In genomic region chr2:207434903-207435302, GRCh38 we compare ENCODE assay signal across 24 cellular contexts.
DNase-seq lines count a peak whose midpoint lies in the region; TF ChIP-seq lines count a peak whose summit lies in the region.
"Had no signal": no experiment of that assay in that cellular context is flagged by ENCODE, and none has a peak within 500 bp of the region (broad histone marks: within the 10 kb centered on the region; RNA-seq: fewer than 3 reads in every experiment).

No MANE protein-coding gene starts in this region.

- no peak overlapping the region for H3K4me3 Mint-ChIP-seq in HFFc6
- H3K4me3 Mint-ChIP-seq: CD14-positive monocyte; CD8-positive, alpha-beta memory T cell had no signal

- H3K4me1 ChIP-seq in prostate gland (replicated peaks) = no peaks in the 10 kb centered on the region
- H3K4me1 ChIP-seq: HAP-1 had no signal

- intact Hi-C loops in prostate gland (cut with DNase I) (no loop called here), lower leg skin (cut with DNase I; ENCODE audit: low total_unique reads) (no loop called here)

- no peaks in the 10 kb centered on the region for H3K9me3 Mint-ChIP-seq in HFFc6
- H3K9me3 Mint-ChIP-seq: CD8-positive, alpha-beta memory T cell had no signal

- DNase-seq in NCI-H2081 (lab: John Stamatoyannopoulos, UW) = peak; percentile 2 to 32
- no peak for DNase-seq in NCI-H2081 treated with DMSO at 0.1 percent for 48 hours (lab: John Stamatoyannopoulos, UW)
- peak; percentile 12 for DNase-seq in NCI-H2107 (lab: John Stamatoyannopoulos, UW)
- DNase-seq in NCI-H446 (lab: John Stamatoyannopoulos, UW) = peak; percentile 58 to 73
- no peak for DNase-seq in prostate gland (ENCODE audit: low spot score)
- DNase-seq in lower leg skin (ENCODE audit: low spot score in 2 of 2) = no peak
- DNase-seq in HFFc6 = no peak
- DNase-seq: 8988T; ACHN; BE2C; CD8-positive, alpha-beta memory T cell; DMS 273 treated with DMSO at 0.1 percent for 48 hours; DND-41; GOT3; Kasumi-1; MV-4-11; NCI-H2029; NCI-H510A treated with DMSO at 0.1 percent for 48 hours; NCI-H748 treated with DMSO at 0.1 percent for 48 hours; SHP77 had no signal

- WGBS in prostate gland = 38% methylated on average over 4 of the region's 4 CpGs
- WGBS in lower leg skin, 2 donors = 66 to 74% methylated on average over 4 of the region's 4 CpGs

- H3K27me3 ChIP-seq in prostate gland (replicated peaks; ENCODE audit: insufficient read depth) = no peaks in the 10 kb centered on the region
- H3K27me3 ChIP-seq: BE2C had no signal

- H3K27ac ChIP-seq in prostate gland = no peak overlapping the region
- H3K27ac ChIP-seq: RWPE1 had no signal

- H3K9me3 ChIP-seq in prostate gland = no peaks in the 10 kb centered on the region
- H3K9me3 ChIP-seq: BE2C, HAP-1 had no signal

- H3K4me1 Mint-ChIP-seq in HFFc6 (ENCODE audit: low read depth) = peaks cover 11% of the 10 kb centered on the region
- H3K4me1 Mint-ChIP-seq: CD14-positive monocyte; CD8-positive, alpha-beta memory T cell had no signal

- TF ChIP-seq CTCF in prostate gland (IDR thresholded peaks at IDR 0.05) = no peak
- TF ChIP-seq CTCF in lower leg skin (IDR thresholded peaks at IDR 0.05) = no peak
- no peak for TF ChIP-seq CTCF in HFFc6 (IDR thresholded peaks at IDR 0.05)

- no peak overlapping the region for H3K27ac Mint-ChIP-seq in HFFc6
- H3K27ac Mint-ChIP-seq: CD14-positive monocyte; CD8-positive, alpha-beta memory T cell had no signal

- no peaks in the 10 kb centered on the region for H3K36me3 Mint-ChIP-seq in HFFc6 (ENCODE audit: low read depth)
- H3K36me3 Mint-ChIP-seq: CD14-positive monocyte; CD8-positive, alpha-beta memory T cell had no signal

- no peaks in the 10 kb centered on the region for H3K27me3 Mint-ChIP-seq in HFFc6 (ENCODE audit: insufficient read depth)

- TF ChIP-seq POLR2A in prostate gland (IDR thresholded peaks at IDR 0.05) (no peak), lower leg skin (IDR thresholded peaks at IDR 0.05) (no peak)

- H3K4me3 ChIP-seq in prostate gland = no peak overlapping the region
- no peak overlapping the region for H3K4me3 ChIP-seq in lower leg skin (ENCODE audit: low read depth, poor library complexity, severe bottlenecking)
- H3K4me3 ChIP-seq: HAP-1, K562 had no signal

- H3K36me3 ChIP-seq in prostate gland = no peaks in the 10 kb centered on the region
- H3K36me3 ChIP-seq: BE2C, HAP-1 had no signal

Comparison
In these comparisons a context has a peak if more than half of its experiments do, and no peak if none do; other contexts are left out.
1. DNase-seq: peak in NCI-H2081 (2 of 2), NCI-H2107 (single experiment) and NCI-H446 (2 of 2); none in NCI-H2081 treated with DMSO at 0.1 percent for 48 hours (single experiment), prostate gland (single experiment), lower leg skin (0 of 2) and HFFc6 (single experiment).